ENCODE assay signal across 1 cellular context in genomic region chr9:136331556-136332481, GRCh38.
TF ChIP-seq lines count a peak whose summit lies in the region.

No MANE protein-coding gene starts in this region.

TF ChIP-seq in HepG2, 621 proteins besides CTCF, POLR2A, EP300 and RAD21 (continued from another document and continues in another):
- TF ChIP-seq ZBTB49 (CRISPR knock-in tag; IDR thresholded peaks at IDR 0.05; ENCODE audit: borderline replicate concordance) (no peak), ZNF598 (CRISPR knock-in tag; IDR thresholded peaks at IDR 0.05; ENCODE audit: borderline replicate concordance) (no peak), ZNF577 (CRISPR knock-in tag; IDR thresholded peaks at IDR 0.05; ENCODE audit: borderline replicate concordance, low read depth) (no peak), UBTF (CRISPR knock-in tag; IDR thresholded peaks at IDR 0.05) (peak; percentile 43; the same call in 1 of the 2 replicates), SAP130 (CRISPR knock-in tag; IDR thresholded peaks at IDR 0.05; ENCODE audit: low read depth) (peak; percentile 26; the same call in 1 of the 2 replicates), LCORL (IDR thresholded peaks at IDR 0.05) (no peak), LCORL (CRISPR knock-in tag; IDR thresholded peaks at IDR 0.05) (peak; percentile 70; the same call in 1 of the 2 replicates), ZNF574 (CRISPR knock-in tag; IDR thresholded peaks at IDR 0.05) (no peak), ZNF747 (CRISPR knock-in tag; IDR thresholded peaks at IDR 0.05; ENCODE audit: borderline replicate concordance) (no peak), STAG1 (CRISPR knock-in tag; IDR thresholded peaks at IDR 0.05) (no peak), ZNF276 (CRISPR knock-in tag; IDR thresholded peaks at IDR 0.05; ENCODE audit: low read depth) (no peak), DPF2 (CRISPR knock-in tag; IDR thresholded peaks at IDR 0.05; ENCODE audit: borderline replicate concordance, low read depth) (no peak), IKZF4 (CRISPR knock-in tag; IDR thresholded peaks at IDR 0.05; ENCODE audit: borderline replicate concordance, low read depth, not compliant biosample characterization) (no peak), ZNF589 (CRISPR knock-in tag; conservative IDR thresholded peaks at IDR 0.05) (no peak), ZSCAN22 (CRISPR knock-in tag; IDR thresholded peaks at IDR 0.05) (no peak), ZNF251 (CRISPR knock-in tag; IDR thresholded peaks at IDR 0.05) (no peak), ZFP1 (CRISPR knock-in tag; IDR thresholded peaks at IDR 0.05) (no peak), SIN3B (IDR thresholded peaks at IDR 0.05; ENCODE audit: low read length) (no peak), SSRP1 (CRISPR knock-in tag; IDR thresholded peaks at IDR 0.05) (no peak), ZNF234 (CRISPR knock-in tag; conservative IDR thresholded peaks at IDR 0.05) (no peak), ETV5 (CRISPR knock-in tag; IDR thresholded peaks at IDR 0.05; ENCODE audit: borderline replicate concordance) (no peak), NR3C1 (CRISPR knock-in tag; IDR thresholded peaks at IDR 0.05) (no peak), SALL1 (CRISPR knock-in tag; IDR thresholded peaks at IDR 0.05) (0 out of 2 replicates have a peak, but pooled peaks have one; percentile 12), ZNF567 (CRISPR knock-in tag; IDR thresholded peaks at IDR 0.05; ENCODE audit: borderline replicate concordance) (no peak), ARID3A (IDR thresholded peaks at IDR 0.05; ENCODE audit: low read depth, low read length) (no peak), ZUFSP (CRISPR knock-in tag; IDR thresholded peaks at IDR 0.05; ENCODE audit: borderline replicate concordance) (no peak), TP53 (CRISPR knock-in tag; conservative IDR thresholded peaks at IDR 0.05) (no peak), NFE2 (CRISPR knock-in tag; IDR thresholded peaks at IDR 0.05) (no peak), ZBTB37 (CRISPR knock-in tag; IDR thresholded peaks at IDR 0.05) (no peak), ZNF713 (CRISPR knock-in tag; IDR thresholded peaks at IDR 0.05) (no peak), MNT (IDR thresholded peaks at IDR 0.05) (no peak), MLLT10 (CRISPR knock-in tag; IDR thresholded peaks at IDR 0.05) (no peak), POGK (CRISPR knock-in tag; conservative IDR thresholded peaks at IDR 0.05) (no peak), NFE2L1 (CRISPR knock-in tag; IDR thresholded peaks at IDR 0.05; ENCODE audit: borderline replicate concordance) (no peak), MTF2 (CRISPR knock-in tag; IDR thresholded peaks at IDR 0.05; ENCODE audit: borderline replicate concordance) (no peak), TEAD3 (CRISPR knock-in tag; optimal IDR thresholded peaks at IDR 0.05; ENCODE audit: borderline replicate concordance) (no peak), ZNF484 (CRISPR knock-in tag; IDR thresholded peaks at IDR 0.05; ENCODE audit: borderline replicate concordance, low read depth) (no peak), BRD4 (CRISPR knock-in tag; IDR thresholded peaks at IDR 0.05) (no peak), ZNF224 (CRISPR knock-in tag; IDR thresholded peaks at IDR 0.05) (no peak), ZNF564 (CRISPR knock-in tag; IDR thresholded peaks at IDR 0.05) (no peak)
